In genomic region chr1:45976623-45977022, GRCh38 we compare ENCODE assay signal across 28 cellular contexts.
"Had no signal": no experiment of that assay in that cellular context is flagged by ENCODE, and none has a peak within 500 bp of the region (broad histone marks: within the 10 kb centered on the region; RNA-seq: fewer than 3 reads in every experiment).

No MANE protein-coding gene starts in this region.

- H3K27ac ChIP-seq: brain microvascular endothelial cell, RWPE1 had no signal

- H3K4me3 Mint-ChIP-seq: activated CD4-positive, alpha-beta T cell treated with anti-CD3 and anti-CD28 coated beads for 36 hours; activated CD4-positive, alpha-beta T cell treated with anti-CD3 and anti-CD28 coated beads, Interleukin-2, amount 10 ng/mL, durations not matched to agents 7 days and 5 days; activated CD8-positive, alpha-beta T cell treated with anti-CD3 and anti-CD28 coated beads, Interleukin-2, amount 10 ng/mL, durations not matched to agents 7 days and 5 days; activated naive CD4-positive, alpha-beta T cell treated with anti-CD3 and anti-CD28 coated beads for 36 hours; activated naive CD8-positive, alpha-beta T cell; activated naive CD8-positive, alpha-beta T cell treated with anti-CD3 and anti-CD28 coated beads, Interleukin-2, amount 50 U/mL, for 24 hours; activated T-cell treated with anti-CD3 and anti-CD28 coated beads, Interleukin-2, amount 50 U/mL, for 24 hours; WTC11 had no signal

- H3K36me3 ChIP-seq: brain microvascular endothelial cell had no signal

- H3K27me3 Mint-ChIP-seq: activated CD4-positive, alpha-beta T cell treated with anti-CD3 and anti-CD28 coated beads for 36 hours; activated CD4-positive, alpha-beta T cell treated with anti-CD3 and anti-CD28 coated beads, Interleukin-2, amount 10 ng/mL, durations not matched to agents 7 days and 5 days; activated naive CD8-positive, alpha-beta T cell; activated naive CD8-positive, alpha-beta T cell treated with anti-CD3 and anti-CD28 coated beads, Interleukin-2, amount 50 U/mL, for 24 hours; activated T-cell treated with anti-CD3 and anti-CD28 coated beads, Interleukin-2, amount 50 U/mL, for 24 hours had no signal

- H3K27me3 ChIP-seq: brain microvascular endothelial cell had no signal

- DNase-seq: activated CD4-positive, alpha-beta T cell treated with anti-CD3 and anti-CD28 coated beads for 36 hours; activated CD4-positive, alpha-beta T cell treated with anti-CD3 and anti-CD28 coated beads, Interleukin-2, amount 10 ng/mL, durations not matched to agents 7 days and 5 days; activated CD4-positive, alpha-beta T cell treated with anti-CD3 and anti-CD28 coated beads, Interleukin-2, amount 50 U/mL, for 48 hours; activated CD8-positive, alpha-beta T cell treated with anti-CD3 and anti-CD28 coated beads, Interleukin-2, amount 10 ng/mL, durations not matched to agents 7 days and 5 days; activated gamma-delta T cell; activated naive CD4-positive, alpha-beta T cell treated with anti-CD3 and anti-CD28 coated beads for 36 hours; activated naive CD8-positive, alpha-beta T cell treated with anti-CD3 and anti-CD28 coated beads, Interleukin-2, amount 50 U/mL, for 24 hours; activated T-cell treated with anti-CD3 and anti-CD28 coated beads, Interleukin-2, amount 50 U/mL, for 24 hours; anterior cingulate cortex; brain microvascular endothelial cell; central memory CD4-positive, alpha-beta T cell; NCI-H1092 treated with DMSO at 0.1 percent for 48 hours; NCI-H1417; NCI-H187 treated with DMSO at 0.1 percent for 48 hours; NCI-H2081; NCI-H2171 treated with DMSO at 0.1 percent for 48 hours; NCI-H2227 treated with DMSO at 0.1 percent for 48 hours; NCI-H446; NCI-H510A treated with DMSO at 0.1 percent for 48 hours; NCI-H526 treated with DMSO at 0.1 percent for 48 hours; NK-92 treated with Interleukin-12 subunit alpha and Interleukin-12 subunit beta, amount 100 ng/mL, for 24 hours; PC-3; SIG-M5; T1000 had no signal

- H3K9me3 Mint-ChIP-seq: activated naive CD4-positive, alpha-beta T cell treated with anti-CD3 and anti-CD28 coated beads for 36 hours; activated naive CD8-positive, alpha-beta T cell treated with anti-CD3 and anti-CD28 coated beads, Interleukin-2, amount 50 U/mL, for 24 hours; activated T-cell treated with anti-CD3 and anti-CD28 coated beads, Interleukin-2, amount 50 U/mL, for 24 hours; activated T-helper 2 cell treated with anti-CD3 and anti-CD28 coated beads, Interferon-gamma antibody, Interleukin-2, Interleukin-4, amounts not matched to agents 10 μg/mL and 5 μg/mL and 100 μg/mL, durations not matched to agents 14 hours and 24 hours and 36 hours had no signal

- H3K27ac Mint-ChIP-seq: activated CD4-positive, alpha-beta T cell treated with anti-CD3 and anti-CD28 coated beads for 36 hours; activated CD4-positive, alpha-beta T cell treated with anti-CD3 and anti-CD28 coated beads, Interleukin-2, amount 10 ng/mL, durations not matched to agents 7 days and 5 days; activated CD8-positive, alpha-beta T cell treated with anti-CD3 and anti-CD28 coated beads, Interleukin-2, amount 10 ng/mL, durations not matched to agents 7 days and 5 days; activated naive CD4-positive, alpha-beta T cell treated with anti-CD3 and anti-CD28 coated beads for 36 hours; activated naive CD8-positive, alpha-beta T cell; activated naive CD8-positive, alpha-beta T cell treated with anti-CD3 and anti-CD28 coated beads, Interleukin-2, amount 50 U/mL, for 24 hours; activated T-cell treated with anti-CD3 and anti-CD28 coated beads, Interleukin-2, amount 50 U/mL, for 24 hours; activated T-helper 2 cell treated with anti-CD3 and anti-CD28 coated beads, Interferon-gamma antibody, Interleukin-2, Interleukin-4, amounts not matched to agents 10 μg/mL and 5 μg/mL and 100 μg/mL, durations not matched to agents 14 hours and 24 hours and 36 hours; WTC11 had no signal

- H3K4me1 Mint-ChIP-seq: activated CD4-positive, alpha-beta T cell treated with anti-CD3 and anti-CD28 coated beads for 36 hours; activated CD4-positive, alpha-beta T cell treated with anti-CD3 and anti-CD28 coated beads, Interleukin-2, amount 10 ng/mL, durations not matched to agents 7 days and 5 days; activated naive CD8-positive, alpha-beta T cell treated with anti-CD3 and anti-CD28 coated beads, Interleukin-2, amount 50 U/mL, for 24 hours; WTC11 had no signal
